20 cellular contexts compared by ENCODE assay signal in genomic region chr3:113867506-113867905, GRCh38. TPM values are rescaled to one million over a fixed set of nuclear protein-coding genes. Genes with fewer than 3 reads are reported as not detected.
DNase-seq lines count a peak whose midpoint lies in the region; ATAC-seq and TF ChIP-seq lines count a peak whose summit lies in the region.
"Had no signal": no experiment of that assay in that cellular context is flagged by ENCODE, and none has a peak within 500 bp of the region (broad histone marks: within the 10 kb centered on the region; RNA-seq: fewer than 3 reads in every experiment).

No MANE protein-coding gene starts in this region.

- no peaks in the 10 kb centered on the region for H3K9me3 Mint-ChIP-seq in HFFc6
- H3K9me3 Mint-ChIP-seq in mesothelial cell of epicardium, result peaks cover 28% of the 10 kb centered on the region
- H3K9me3 Mint-ChIP-seq: stimulated activated effector memory CD8-positive, alpha-beta T cell treated with anti-CD3 and anti-CD28 coated beads, Interleukin-12 subunit alpha, Interleukin-12 subunit beta, amount 100 ng/mL, for 72 hours had no signal

- H3K4me1 Mint-ChIP-seq in HFFc6 (ENCODE audit: low read depth) (peaks cover 20% of the 10 kb centered on the region), mesothelial cell of epicardium (no peaks in the 10 kb centered on the region)
- H3K4me1 Mint-ChIP-seq: stimulated activated effector memory CD8-positive, alpha-beta T cell treated with anti-CD3 and anti-CD28 coated beads, Interleukin-12 subunit alpha, Interleukin-12 subunit beta, amount 100 ng/mL, for 72 hours had no signal

- ATAC-seq in HG02870 (IDR thresholded peaks at IDR 0.05; ENCODE audit: unreplicated experiment) (no peak), HG02759 (IDR thresholded peaks at IDR 0.05; ENCODE audit: unreplicated experiment) (no peak), GM19023 (IDR thresholded peaks at IDR 0.05; ENCODE audit: unreplicated experiment) (no peak)
- ATAC-seq: left cardiac atrium; mucosa of descending colon; stimulated activated effector memory CD8-positive, alpha-beta T cell treated with anti-CD3 and anti-CD28 coated beads, Interleukin-12 subunit alpha, Interleukin-12 subunit beta, amount 100 ng/mL, for 72 hours had no signal

- H3K36me3 Mint-ChIP-seq in HFFc6 (ENCODE audit: low read depth) (peaks cover 9% of the 10 kb centered on the region; the same call in 1 of the 2 replicates), mesothelial cell of epicardium (peaks cover 2% of the 10 kb centered on the region)
- H3K36me3 Mint-ChIP-seq: stimulated activated effector memory CD8-positive, alpha-beta T cell treated with anti-CD3 and anti-CD28 coated beads, Interleukin-12 subunit alpha, Interleukin-12 subunit beta, amount 100 ng/mL, for 72 hours had no signal

- H3K4me3 Mint-ChIP-seq in HFFc6 (peak overlapping the region; percentile 46), mesothelial cell of epicardium (no peak overlapping the region)
- H3K4me3 Mint-ChIP-seq: stimulated activated effector memory CD8-positive, alpha-beta T cell treated with anti-CD3 and anti-CD28 coated beads, Interleukin-12 subunit alpha, Interleukin-12 subunit beta, amount 100 ng/mL, for 72 hours had no signal

- DNase-seq in AG08395 (ENCODE audit: low spot score) (peak; percentile 51), HFFc6 (peak; percentile 81), astrocyte of the hippocampus (ENCODE audit: low read depth, low spot score) (peak; percentile 35), iris pigment epithelial cell (ENCODE audit: low read depth) (peak; percentile 62), mesothelial cell of epicardium (ENCODE audit: low spot score in 2 of 2, unreplicated experiment in 2 of 2) (no peak)
- DNase-seq: activated CD4-positive, alpha-beta T cell treated with anti-CD3 and anti-CD28 coated beads for 48 hours; activated T-cell treated with anti-CD3 and anti-CD28 coated beads, Interleukin-2, amount 50 U/mL, for 1 hour; Calu3; left cardiac atrium; mucosa of descending colon; NCI-H1436; occipital lobe; SIG-M5; small intestine; T-helper 9 cell; trophoblast cell had no signal

- TF ChIP-seq CTCF in HFFc6 (IDR thresholded peaks at IDR 0.05) (no peak), mesothelial cell of epicardium (IDR thresholded peaks at IDR 0.05; ENCODE audit: unreplicated experiment) (no peak)

- peak overlapping the region; percentile 76 for H3K27ac Mint-ChIP-seq in HFFc6
- H3K27ac Mint-ChIP-seq in mesothelial cell of epicardium, result no peak overlapping the region
- H3K27ac Mint-ChIP-seq: stimulated activated effector memory CD8-positive, alpha-beta T cell treated with anti-CD3 and anti-CD28 coated beads, Interleukin-12 subunit alpha, Interleukin-12 subunit beta, amount 100 ng/mL, for 72 hours had no signal

- H3K27me3 Mint-ChIP-seq in HFFc6 (ENCODE audit: insufficient read depth), result no peaks in the 10 kb centered on the region
- H3K27me3 Mint-ChIP-seq in mesothelial cell of epicardium (ENCODE audit: low read depth), result no peaks in the 10 kb centered on the region

RNA-seq across cellular contexts. Expression of gene GRAMD1C, which starts 28.9 kb away (rescaled TPM):
- total RNA-seq in HFFc6 (2021; fragmentation: NEBNext Ultra II Directional; extraction: Animal tissue kit (Norgen Biotek cat#: 25700)), result 1 to 10 TPM; 5.6 to 7.0 (median 6.3) TPM
- 7.5 to 8.0 TPM (median 7.7 TPM) in 3 replicates for total RNA-seq in mesothelial cell of epicardium

Comparison
In these comparisons a context has a peak if more than half of its experiments do, and no peak if none do; other contexts are left out.
1. DNase-seq: peak in AG08395 (single experiment), HFFc6 (single experiment), astrocyte of the hippocampus (single experiment) and iris pigment epithelial cell (single experiment); none in mesothelial cell of epicardium (0 of 2).